ENCODE assay signal across 17 cellular contexts in the genomic region with DNA sequence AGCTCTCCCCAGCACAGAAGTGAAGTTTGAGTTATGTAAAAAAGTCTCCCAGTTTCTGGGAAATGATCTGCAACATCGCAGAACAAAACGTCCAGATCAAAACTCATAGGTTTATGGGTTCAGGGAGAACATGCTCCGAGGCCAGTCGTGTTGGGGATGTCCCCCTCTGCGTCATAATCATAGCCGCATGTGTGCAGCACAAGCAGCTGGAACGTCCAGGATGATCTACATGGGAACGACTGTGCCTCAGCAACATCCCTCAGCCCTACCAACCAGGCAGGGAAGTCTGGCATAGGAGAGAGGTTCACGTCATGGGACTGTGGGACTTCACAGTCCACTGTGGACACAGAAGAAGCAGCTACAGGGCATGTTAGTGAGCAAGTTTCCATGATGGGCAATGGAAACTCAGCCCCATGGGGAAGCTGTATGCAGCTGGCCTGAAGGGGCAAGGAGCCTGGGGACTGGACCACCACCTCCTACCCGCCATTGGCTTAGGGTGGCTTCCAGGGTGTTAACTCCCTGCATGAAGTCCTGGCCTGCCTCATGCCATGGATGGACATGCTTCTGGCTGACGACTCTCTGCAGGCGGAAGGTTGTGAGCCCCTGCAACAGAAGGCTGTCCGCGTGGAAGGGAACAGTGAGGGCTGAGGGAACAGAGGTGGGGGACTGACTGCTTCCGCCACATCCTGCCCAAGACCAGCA.
A peak's percentile ranks its signal among the peaks of the same experiment; 100 is the strongest.
DNase-seq lines count a peak whose midpoint lies in the region; ATAC-seq, FAIRE-seq and TF ChIP-seq lines count a peak whose summit lies in the region.
"Had no signal": no experiment of that assay in that cellular context is flagged by ENCODE, and none has a peak within 500 bp of the region (broad histone marks: within the 10 kb centered on the region; RNA-seq: fewer than 3 reads in every experiment).

No MANE protein-coding gene starts in this region.

- peak overlapping the region; percentile 96 for H3K27ac Mint-ChIP-seq in astrocyte (ENCODE audit: unreplicated experiment)
- H3K27ac Mint-ChIP-seq: activated naive CD8-positive, alpha-beta T cell treated with anti-CD3 and anti-CD28 coated beads for 36 hours had no signal

- H3K4me1 Mint-ChIP-seq in astrocyte (ENCODE audit: low read depth, unreplicated experiment): peaks cover 49% of the 10 kb centered on the region
- H3K4me1 Mint-ChIP-seq: neural crest cell had no signal

- DNase-seq in EL (peak; percentile 62), astrocyte (ENCODE audit: low read depth) (no peak), iris pigment epithelial cell (ENCODE audit: low read depth) (peak; percentile 72), stomach (no peak), GM13976 (ENCODE audit: low spot score) (no peak), SW 1271 (lab: John Stamatoyannopoulos, UW) (no peak), tibial artery (no peak)
- DNase-seq: activated naive CD8-positive, alpha-beta T cell treated with anti-CD3 and anti-CD28 coated beads for 36 hours; activated T-cell treated with anti-CD3 and anti-CD28 coated beads, Interleukin-2, amount 50 U/mL, for 4 hours; NCI-H2227 treated with DMSO at 0.1 percent for 48 hours; right lobe of liver; T-helper 9 cell had no signal

- peak overlapping the region; percentile 77 for H3K27ac ChIP-seq in astrocyte (ENCODE audit: low read depth, low read length)
- H3K27ac ChIP-seq in stomach: peak overlapping the region; percentile 4 to 62 (median 56)
- no peak overlapping the region for H3K27ac ChIP-seq in tibial artery
- H3K27ac ChIP-seq: KMS-11, right lobe of liver had no signal

- H3K79me2 ChIP-seq in astrocyte (ENCODE audit: insufficient read depth, low read length): no peaks in the 10 kb centered on the region

- H3K27me3 Mint-ChIP-seq in astrocyte (ENCODE audit: low read depth, unreplicated experiment): no peaks in the 10 kb centered on the region

- no peaks in the 10 kb centered on the region for H3K9me3 ChIP-seq in astrocyte (ENCODE audit: insufficient read depth, low read depth, low read length)
- no peaks in the 10 kb centered on the region for H3K9me3 ChIP-seq in stomach
- H3K9me3 ChIP-seq in tibial artery: no peaks in the 10 kb centered on the region
- H3K9me3 ChIP-seq: right lobe of liver had no signal

- TF ChIP-seq EP300 in stomach (IDR thresholded peaks at IDR 0.05): no peak

- H3K36me3 ChIP-seq in astrocyte (ENCODE audit: insufficient read depth, low read length) (no peaks in the 10 kb centered on the region), stomach (no peaks in the 10 kb centered on the region), tibial artery (no peaks in the 10 kb centered on the region)
- H3K36me3 ChIP-seq: right lobe of liver had no signal

- H2AFZ ChIP-seq in astrocyte (ENCODE audit: low read depth, low read length): no peak overlapping the region

- peak overlapping the region; percentile 58 for H3K9ac ChIP-seq in astrocyte (ENCODE audit: low read length)
- H3K9ac ChIP-seq: KMS-11 had no signal

- no peaks in the 10 kb centered on the region for H3K36me3 Mint-ChIP-seq in astrocyte (ENCODE audit: low read depth, unreplicated experiment)
- H3K36me3 Mint-ChIP-seq: activated naive CD8-positive, alpha-beta T cell treated with anti-CD3 and anti-CD28 coated beads for 36 hours had no signal

- 73 to 86% (median 83%) methylated on average over 15 of the region's 15 CpGs for WGBS in stomach, 5 donors

- no peak overlapping the region for H3K4me3 Mint-ChIP-seq in astrocyte (ENCODE audit: unreplicated experiment)
- H3K4me3 Mint-ChIP-seq: activated naive CD8-positive, alpha-beta T cell treated with anti-CD3 and anti-CD28 coated beads for 36 hours; activated T-cell treated with anti-CD3 and anti-CD28 coated beads, Interleukin-2, amount 50 U/mL, for 4 hours; neural crest cell had no signal

- no peaks in the 10 kb centered on the region for H4K20me1 ChIP-seq in astrocyte (ENCODE audit: insufficient read depth, low read length)

- TF ChIP-seq CTCF in astrocyte (IDR thresholded peaks at IDR 0.05; ENCODE audit: insufficient read depth, low read depth, low read length) (no peak), stomach (IDR thresholded peaks at IDR 0.05) (no peak), GM13976 (IDR thresholded peaks at IDR 0.05; ENCODE audit: borderline replicate concordance, control extremely low read depth, extremely low read depth, insufficient read depth, missing control alignments) (no peak), tibial artery (IDR thresholded peaks at IDR 0.05) (no peak)

- no peak for TF ChIP-seq POLR2A in stomach (IDR thresholded peaks at IDR 0.05)

- H3K27me3 ChIP-seq in astrocyte (ENCODE audit: insufficient read depth, low read length): no peaks in the 10 kb centered on the region
- H3K27me3 ChIP-seq in stomach: peaks cover 0 to 5% (median 0%) of the 10 kb centered on the region in 3 donors
- H3K27me3 ChIP-seq in tibial artery: no peaks in the 10 kb centered on the region
- H3K27me3 ChIP-seq: right lobe of liver had no signal

- peak overlapping the region; percentile 14 for H3K4me2 ChIP-seq in astrocyte (ENCODE audit: low read length)
- H3K4me2 ChIP-seq: KMS-11 had no signal

- ATAC-seq in HG03159 (IDR thresholded peaks at IDR 0.05; ENCODE audit: unreplicated experiment): no peak
- ATAC-seq: activated T-cell treated with anti-CD3 and anti-CD28 coated beads, Interleukin-2, amount 50 U/mL, for 4 hours had no signal

- in situ Hi-C loops in GM13976 (cut with MboI; ENCODE audit: low sequenced_read_pairs, unreplicated experiment): no loop called here

- intact Hi-C loops in stomach (cut with DNase I; ENCODE audit: low total_unique reads) (no loop called here), tibial artery (cut with DNase I; ENCODE audit: low total_unique reads) (no loop called here)

- no peaks in the 10 kb centered on the region for H3K9me3 Mint-ChIP-seq in astrocyte (ENCODE audit: unreplicated experiment)
- H3K9me3 Mint-ChIP-seq: activated naive CD8-positive, alpha-beta T cell treated with anti-CD3 and anti-CD28 coated beads for 36 hours; activated T-cell treated with anti-CD3 and anti-CD28 coated beads, Interleukin-2, amount 50 U/mL, for 4 hours; neural crest cell had no signal

- no peak overlapping the region for H3K4me3 ChIP-seq in astrocyte (ENCODE audit: insufficient read depth, low read depth, low read length)
- no peak overlapping the region for H3K4me3 ChIP-seq in stomach
- no peak overlapping the region for H3K4me3 ChIP-seq in tibial artery
- H3K4me3 ChIP-seq: right lobe of liver had no signal

- peak; percentile 26 for FAIRE-seq in astrocyte (lab: Jason Lieb, UNC)
- FAIRE-seq: GM18507, islet of Langerhans had no signal

- peaks cover 38% of the 10 kb centered on the region for H3K4me1 ChIP-seq in astrocyte (ENCODE audit: insufficient read depth, low read length)
- H3K4me1 ChIP-seq in stomach: no peaks in the 10 kb centered on the region
- H3K4me1 ChIP-seq in tibial artery: peaks cover 0 to 8% (median 0%) of the 10 kb centered on the region in 4 donors
- H3K4me1 ChIP-seq: right lobe of liver had no signal

Comparison
In these comparisons a context has a peak if more than half of its experiments do, and no peak if none do; other contexts are left out.
1. DNase-seq: peak in EL (single experiment) and iris pigment epithelial cell (single experiment); none in astrocyte (single experiment), stomach (single experiment), GM13976 (single experiment), SW 1271 (0 of 2) and tibial artery (0 of 2).
2. H3K27ac ChIP-seq: peak in astrocyte (single experiment) and stomach (5 of 5); none in tibial artery (0 of 2).